ENCODE assay signal across 8 cellular contexts in genomic region chr9:133375724-133376654, GRCh38. TPM values are rescaled to one million over a fixed set of nuclear protein-coding genes. Genes with fewer than 3 reads are reported as not detected.
A peak's percentile ranks its signal among the peaks of the same experiment; 100 is the strongest.
DNase-seq lines count a peak whose midpoint lies in the region; ATAC-seq and TF ChIP-seq lines count a peak whose summit lies in the region.

Gene STKLD1 (plus strand): TSS chr9:133376366. CDS start chr9:133376474, 108 bp downstream.
Gene SURF4 (minus strand): TSS chr9:133376060. CDS start chr9:133375969, 91 bp downstream.

- peak; percentile 89 to 96 (median 92) for DNase-seq in CD4-positive, CD25-positive, alpha-beta regulatory T cell
- DNase-seq in NCI-H748 treated with DMSO at 0.1 percent for 48 hours (lab: John Stamatoyannopoulos, UW) (peak; percentile 84), dermis blood vessel endothelial cell (peak; percentile 98), right lobe of liver (peak; percentile 98)
- DNase-seq in activated CD4-positive, alpha-beta T cell treated with anti-CD3 and anti-CD28 coated beads, Interleukin-2, amount 50 U/mL, for 4 hours: peak; percentile 90 to 91
- peak; percentile 96 for DNase-seq in stimulated activated CD4-positive, alpha-beta T cell treated with anti-CD3 and anti-CD28 coated beads, Interleukin-4, amount 100 ng/mL, for 1 hour

- no peaks in the 10 kb centered on the region for H3K27me3 ChIP-seq in CD4-positive, CD25-positive, alpha-beta regulatory T cell (ENCODE audit: control insufficient read depth, insufficient read depth, low read length)
- H3K27me3 ChIP-seq in right lobe of liver: no peaks in the 10 kb centered on the region

- no peaks in the 10 kb centered on the region for H3K27me3 Mint-ChIP-seq in CD4-positive, CD25-positive, alpha-beta regulatory T cell

- peak; percentile 87 to 90 for ATAC-seq in CD4-positive, CD25-positive, alpha-beta regulatory T cell (ENCODE audit: low read depth in 2 of 2)
- ATAC-seq in GM19452 (IDR thresholded peaks at IDR 0.05; ENCODE audit: unreplicated experiment) (peak; percentile 81), HG03571 (IDR thresholded peaks at IDR 0.05; ENCODE audit: unreplicated experiment) (peak; percentile 86), right lobe of liver (peak; percentile 92 to 96 (median 94))

- peak; percentile 96 for TF ChIP-seq POLR2A in right lobe of liver (IDR thresholded peaks at IDR 0.05)

- TF ChIP-seq CTCF in right lobe of liver (IDR thresholded peaks at IDR 0.05): no peak

- peaks cover 3% of the 10 kb centered on the region for H3K36me3 Mint-ChIP-seq in CD4-positive, CD25-positive, alpha-beta regulatory T cell

- H3K4me3 Mint-ChIP-seq in CD4-positive, CD25-positive, alpha-beta regulatory T cell: peak within 1 kb of the TSS; percentile 93 to 100 (median 97)

- no peaks in the 10 kb centered on the region for H3K9me3 ChIP-seq in CD4-positive, CD25-positive, alpha-beta regulatory T cell (ENCODE audit: control insufficient read depth in 2 of 2, low read length in 2 of 2)
- no peaks in the 10 kb centered on the region for H3K9me3 ChIP-seq in right lobe of liver

- WGBS in right lobe of liver (ENCODE audit: insufficient coverage, low coverage, low lambda C conversion rate, missing lambda C conversion rate): no CpG with 5 or more reads among the region's 120 CpGs

- H3K36me3 ChIP-seq in CD4-positive, CD25-positive, alpha-beta regulatory T cell (ENCODE audit: control insufficient read depth, insufficient read depth, low read length): peaks cover 4% of the 10 kb centered on the region
- H3K36me3 ChIP-seq in right lobe of liver: peaks cover 0 to 5% (median 2%) of the 10 kb centered on the region in 4 donors

- peak within 1 kb of the TSS; percentile 91 for H3K4me3 ChIP-seq in CD4-positive, CD25-positive, alpha-beta regulatory T cell (ENCODE audit: low read depth, low read length)
- peak within 1 kb of the TSS; percentile 98 to 99 (median 99) for H3K4me3 ChIP-seq in right lobe of liver

- H3K4me1 Mint-ChIP-seq in CD4-positive, CD25-positive, alpha-beta regulatory T cell: peaks cover 6 to 48% (median 27%) of the 10 kb centered on the region in 4 donors

- peaks cover 0 to 2% (median 0%) of the 10 kb centered on the region in 7 donors for H3K9me3 Mint-ChIP-seq in CD4-positive, CD25-positive, alpha-beta regulatory T cell

- peaks cover 54% of the 10 kb centered on the region for H3K4me1 ChIP-seq in CD4-positive, CD25-positive, alpha-beta regulatory T cell (ENCODE audit: control insufficient read depth, insufficient read depth, low read length, poor library complexity, severe bottlenecking)
- peaks cover 0 to 41% (median 19%) of the 10 kb centered on the region in 4 donors for H3K4me1 ChIP-seq in right lobe of liver

- intact Hi-C loops in right lobe of liver (cut with DNase I): no loop called here

- peak within 1 kb of the TSS; percentile 93 to 96 (median 95) for H3K27ac Mint-ChIP-seq in CD4-positive, CD25-positive, alpha-beta regulatory T cell

- H3K27ac ChIP-seq in CD4-positive, CD25-positive, alpha-beta regulatory T cell (ENCODE audit: insufficient read depth, low read length, poor library complexity, severe bottlenecking): peak within 1 kb of the TSS; percentile 95
- peak within 1 kb of the TSS; percentile 96 to 99 (median 98) for H3K27ac ChIP-seq in right lobe of liver

RNA-seq across cellular contexts. Expression of gene STKLD1, which starts in this region (rescaled TPM):
- 0.86 TPM for total RNA-seq in CD4-positive, CD25-positive, alpha-beta regulatory T cell
- polyA plus RNA-seq in CD4-positive, CD25-positive, alpha-beta regulatory T cell: under 1 TPM; 0.09 to 0.28 (median 0.15) TPM
- 0.47 and 1.2 TPM in 2 replicates for total RNA-seq in dermis blood vessel endothelial cell
- total RNA-seq in right lobe of liver: 1 to 10 TPM in 2 of 6 experiments, under 1 TPM in 3, not detected in 1; 0.43 to 2.6 (median 0.81) TPM

RNA-seq across cellular contexts. Expression of gene SURF4, which starts in this region (rescaled TPM):
- total RNA-seq in CD4-positive, CD25-positive, alpha-beta regulatory T cell: 132 TPM
- 100 to 1,000 TPM; 189 to 227 (median 212) TPM for polyA plus RNA-seq in CD4-positive, CD25-positive, alpha-beta regulatory T cell
- 370 and 397 TPM in 2 replicates for total RNA-seq in dermis blood vessel endothelial cell
- 100 to 1,000 TPM; 181 to 243 (median 213) TPM for total RNA-seq in right lobe of liver

Comparison
In these comparisons a context has a peak if more than half of its experiments do, and no peak if none do; other contexts are left out.
1. Peak in every context shown above with its lines: DNase-seq, ATAC-seq, H3K4me3 ChIP-seq and H3K27ac ChIP-seq.